In the genomic region with DNA sequence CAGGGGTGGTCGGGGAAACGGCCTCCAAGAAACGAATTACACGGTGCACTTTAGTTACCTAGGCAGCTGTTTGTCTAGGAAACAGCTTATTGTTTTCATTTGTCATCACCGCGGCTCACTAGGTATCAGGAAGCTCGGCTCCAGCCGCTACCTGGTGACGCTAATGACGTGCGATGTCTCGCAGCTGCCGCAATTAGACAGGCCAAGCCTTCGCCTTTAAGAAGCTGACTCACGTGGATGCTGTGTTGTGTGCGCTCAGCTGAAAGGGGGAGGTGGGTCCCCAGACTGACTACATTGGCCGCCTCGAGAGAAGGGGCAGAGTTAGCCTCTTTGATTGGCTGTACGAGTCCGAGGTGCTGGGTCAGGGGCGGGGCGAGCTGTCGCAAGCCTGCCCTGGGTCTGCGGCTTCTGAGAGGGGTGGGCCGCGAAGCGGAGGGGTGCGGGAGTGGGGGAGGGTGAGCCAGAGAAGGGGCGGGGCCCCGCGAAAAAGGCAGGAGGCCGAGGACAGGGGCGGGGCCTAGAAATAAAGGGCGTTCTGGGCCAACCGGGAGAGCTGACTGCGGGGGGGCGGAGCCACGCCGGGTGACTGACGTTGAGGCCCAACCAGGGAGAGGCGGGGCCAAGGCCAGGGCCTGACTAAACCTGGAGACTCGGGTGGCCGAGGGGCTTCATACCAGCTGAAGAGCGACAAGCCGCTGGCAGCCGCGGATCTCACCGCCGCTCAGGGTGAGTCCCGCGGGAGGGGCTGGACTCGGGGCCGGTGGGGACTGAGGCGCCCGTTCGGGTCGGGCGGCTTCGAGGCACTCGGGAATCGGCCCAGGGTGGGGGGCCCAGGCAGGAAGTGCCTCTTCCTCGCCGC, we compare ENCODE assay signal across 1 cellular context.
TF ChIP-seq lines count a peak whose summit lies in the region.

A gene (plus strand): TSS at position 671 of the 859 bp plus-strand sequence. CDS start 9,645 bp downstream, outside the sequence.

TF ChIP-seq in K562, 482 proteins besides CTCF, POLR2A, EP300 and RAD21 (continued from another document and continues in another):
- TF ChIP-seq, protein P1, sequence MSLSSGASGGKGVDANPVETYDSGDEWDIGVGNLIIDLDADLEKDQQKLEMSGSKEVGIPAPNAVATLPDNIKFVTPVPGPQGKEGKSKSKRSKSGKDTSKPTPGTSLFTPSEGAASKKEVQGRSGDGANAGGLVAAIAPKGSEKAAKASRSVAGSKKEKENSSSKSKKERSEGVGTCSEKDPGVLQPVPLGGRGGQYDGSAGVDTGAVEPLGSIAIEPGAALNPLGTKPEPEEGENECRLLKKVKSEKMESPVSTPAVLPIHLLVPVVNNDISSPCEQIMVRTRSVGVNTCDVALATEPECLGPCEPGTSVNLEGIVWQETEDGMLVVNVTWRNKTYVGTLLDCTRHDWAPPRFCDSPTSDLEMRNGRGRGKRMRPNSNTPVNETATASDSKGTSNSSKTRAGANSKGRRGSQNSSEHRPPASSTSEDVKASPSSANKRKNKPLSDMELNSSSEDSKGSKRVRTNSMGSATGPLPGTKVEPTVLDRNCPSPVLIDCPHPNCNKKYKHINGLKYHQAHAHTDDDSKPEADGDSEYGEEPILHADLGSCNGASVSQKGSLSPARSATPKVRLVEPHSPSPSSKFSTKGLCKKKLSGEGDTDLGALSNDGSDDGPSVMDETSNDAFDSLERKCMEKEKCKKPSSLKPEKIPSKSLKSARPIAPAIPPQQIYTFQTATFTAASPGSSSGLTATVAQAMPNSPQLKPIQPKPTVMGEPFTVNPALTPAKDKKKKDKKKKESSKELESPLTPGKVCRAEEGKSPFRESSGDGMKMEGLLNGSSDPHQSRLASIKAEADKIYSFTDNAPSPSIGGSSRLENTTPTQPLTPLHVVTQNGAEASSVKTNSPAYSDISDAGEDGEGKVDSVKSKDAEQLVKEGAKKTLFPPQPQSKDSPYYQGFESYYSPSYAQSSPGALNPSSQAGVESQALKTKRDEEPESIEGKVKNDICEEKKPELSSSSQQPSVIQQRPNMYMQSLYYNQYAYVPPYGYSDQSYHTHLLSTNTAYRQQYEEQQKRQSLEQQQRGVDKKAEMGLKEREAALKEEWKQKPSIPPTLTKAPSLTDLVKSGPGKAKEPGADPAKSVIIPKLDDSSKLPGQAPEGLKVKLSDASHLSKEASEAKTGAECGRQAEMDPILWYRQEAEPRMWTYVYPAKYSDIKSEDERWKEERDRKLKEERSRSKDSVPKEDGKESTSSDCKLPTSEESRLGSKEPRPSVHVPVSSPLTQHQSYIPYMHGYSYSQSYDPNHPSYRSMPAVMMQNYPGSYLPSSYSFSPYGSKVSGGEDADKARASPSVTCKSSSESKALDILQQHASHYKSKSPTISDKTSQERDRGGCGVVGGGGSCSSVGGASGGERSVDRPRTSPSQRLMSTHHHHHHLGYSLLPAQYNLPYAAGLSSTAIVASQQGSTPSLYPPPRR (CRISPR knock-in tag; IDR thresholded peaks at IDR 0.05; ENCODE audit: borderline replicate concordance), result no peak
- no peak for TF ChIP-seq ZNF12 (CRISPR knock-in tag; IDR thresholded peaks at IDR 0.05)
- TF ChIP-seq, protein P2, sequence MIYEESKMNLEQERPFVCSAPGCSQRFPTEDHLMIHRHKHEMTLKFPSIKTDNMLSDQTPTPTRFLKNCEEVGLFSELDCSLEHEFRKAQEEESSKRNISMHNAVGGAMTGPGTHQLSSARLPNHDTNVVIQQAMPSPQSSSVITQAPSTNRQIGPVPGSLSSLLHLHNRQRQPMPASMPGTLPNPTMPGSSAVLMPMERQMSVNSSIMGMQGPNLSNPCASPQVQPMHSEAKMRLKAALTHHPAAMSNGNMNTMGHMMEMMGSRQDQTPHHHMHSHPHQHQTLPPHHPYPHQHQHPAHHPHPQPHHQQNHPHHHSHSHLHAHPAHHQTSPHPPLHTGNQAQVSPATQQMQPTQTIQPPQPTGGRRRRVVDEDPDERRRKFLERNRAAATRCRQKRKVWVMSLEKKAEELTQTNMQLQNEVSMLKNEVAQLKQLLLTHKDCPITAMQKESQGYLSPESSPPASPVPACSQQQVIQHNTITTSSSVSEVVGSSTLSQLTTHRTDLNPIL (CRISPR knock-in tag; IDR thresholded peaks at IDR 0.05), result no peak
- TF ChIP-seq TSC22D4 (tag; IDR thresholded peaks at IDR 0.05), result no peak
- no peak for TF ChIP-seq CBX2 (IDR thresholded peaks at IDR 0.05; ENCODE audit: insufficient read depth, low read length, poor library complexity, severe bottlenecking)
- TF ChIP-seq ZSCAN29 (IDR thresholded peaks at IDR 0.05), result no peak
- TF ChIP-seq ZNF124 (CRISPR knock-in tag; IDR thresholded peaks at IDR 0.05), result no peak
- TF ChIP-seq, protein P3, sequence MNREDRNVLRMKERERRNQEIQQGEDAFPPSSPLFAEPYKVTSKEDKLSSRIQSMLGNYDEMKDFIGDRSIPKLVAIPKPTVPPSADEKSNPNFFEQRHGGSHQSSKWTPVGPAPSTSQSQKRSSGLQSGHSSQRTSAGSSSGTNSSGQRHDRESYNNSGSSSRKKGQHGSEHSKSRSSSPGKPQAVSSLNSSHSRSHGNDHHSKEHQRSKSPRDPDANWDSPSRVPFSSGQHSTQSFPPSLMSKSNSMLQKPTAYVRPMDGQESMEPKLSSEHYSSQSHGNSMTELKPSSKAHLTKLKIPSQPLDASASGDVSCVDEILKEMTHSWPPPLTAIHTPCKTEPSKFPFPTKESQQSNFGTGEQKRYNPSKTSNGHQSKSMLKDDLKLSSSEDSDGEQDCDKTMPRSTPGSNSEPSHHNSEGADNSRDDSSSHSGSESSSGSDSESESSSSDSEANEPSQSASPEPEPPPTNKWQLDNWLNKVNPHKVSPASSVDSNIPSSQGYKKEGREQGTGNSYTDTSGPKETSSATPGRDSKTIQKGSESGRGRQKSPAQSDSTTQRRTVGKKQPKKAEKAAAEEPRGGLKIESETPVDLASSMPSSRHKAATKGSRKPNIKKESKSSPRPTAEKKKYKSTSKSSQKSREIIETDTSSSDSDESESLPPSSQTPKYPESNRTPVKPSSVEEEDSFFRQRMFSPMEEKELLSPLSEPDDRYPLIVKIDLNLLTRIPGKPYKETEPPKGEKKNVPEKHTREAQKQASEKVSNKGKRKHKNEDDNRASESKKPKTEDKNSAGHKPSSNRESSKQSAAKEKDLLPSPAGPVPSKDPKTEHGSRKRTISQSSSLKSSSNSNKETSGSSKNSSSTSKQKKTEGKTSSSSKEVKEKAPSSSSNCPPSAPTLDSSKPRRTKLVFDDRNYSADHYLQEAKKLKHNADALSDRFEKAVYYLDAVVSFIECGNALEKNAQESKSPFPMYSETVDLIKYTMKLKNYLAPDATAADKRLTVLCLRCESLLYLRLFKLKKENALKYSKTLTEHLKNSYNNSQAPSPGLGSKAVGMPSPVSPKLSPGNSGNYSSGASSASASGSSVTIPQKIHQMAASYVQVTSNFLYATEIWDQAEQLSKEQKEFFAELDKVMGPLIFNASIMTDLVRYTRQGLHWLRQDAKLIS (CRISPR knock-in tag; IDR thresholded peaks at IDR 0.05), result no peak
- no peak for TF ChIP-seq ZNF830 (CRISPR knock-in tag; IDR thresholded peaks at IDR 0.05)
- TF ChIP-seq, protein P4, sequence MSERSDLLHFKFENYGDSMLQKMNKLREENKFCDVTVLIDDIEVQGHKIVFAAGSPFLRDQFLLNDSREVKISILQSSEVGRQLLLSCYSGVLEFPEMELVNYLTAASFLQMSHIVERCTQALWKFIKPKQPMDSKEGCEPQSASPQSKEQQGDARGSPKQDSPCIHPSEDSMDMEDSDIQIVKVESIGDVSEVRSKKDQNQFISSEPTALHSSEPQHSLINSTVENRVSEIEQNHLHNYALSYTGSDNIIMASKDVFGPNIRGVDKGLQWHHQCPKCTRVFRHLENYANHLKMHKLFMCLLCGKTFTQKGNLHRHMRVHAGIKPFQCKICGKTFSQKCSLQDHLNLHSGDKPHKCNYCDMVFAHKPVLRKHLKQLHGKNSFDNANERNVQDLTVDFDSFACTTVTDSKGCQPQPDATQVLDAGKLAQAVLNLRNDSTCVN (CRISPR knock-in tag; IDR thresholded peaks at IDR 0.05), result no peak
- no peak for TF ChIP-seq TARDBP (IDR thresholded peaks at IDR 0.05)
- no peak for TF ChIP-seq EWSR1 (IDR thresholded peaks at IDR 0.05; ENCODE audit: borderline replicate concordance, low read depth, partially characterized antibody)
- TF ChIP-seq ZNF695 (CRISPR knock-in tag; IDR thresholded peaks at IDR 0.05), result no peak
- peak; percentile 68 to 74 for TF ChIP-seq NRF1 (conservative IDR thresholded peaks at IDR 0.05 in 1 of 2, IDR thresholded peaks at IDR 0.05 in 1 of 2)
- no peak for TF ChIP-seq IRF2 (CRISPR knock-in tag; IDR thresholded peaks at IDR 0.05)
- no peak for TF ChIP-seq SRSF9 (IDR thresholded peaks at IDR 0.05; ENCODE audit: borderline replicate concordance, low read depth, low read length)
- TF ChIP-seq ZNF121 (CRISPR knock-in tag; conservative IDR thresholded peaks at IDR 0.05), result no peak
- TF ChIP-seq, protein P5, sequence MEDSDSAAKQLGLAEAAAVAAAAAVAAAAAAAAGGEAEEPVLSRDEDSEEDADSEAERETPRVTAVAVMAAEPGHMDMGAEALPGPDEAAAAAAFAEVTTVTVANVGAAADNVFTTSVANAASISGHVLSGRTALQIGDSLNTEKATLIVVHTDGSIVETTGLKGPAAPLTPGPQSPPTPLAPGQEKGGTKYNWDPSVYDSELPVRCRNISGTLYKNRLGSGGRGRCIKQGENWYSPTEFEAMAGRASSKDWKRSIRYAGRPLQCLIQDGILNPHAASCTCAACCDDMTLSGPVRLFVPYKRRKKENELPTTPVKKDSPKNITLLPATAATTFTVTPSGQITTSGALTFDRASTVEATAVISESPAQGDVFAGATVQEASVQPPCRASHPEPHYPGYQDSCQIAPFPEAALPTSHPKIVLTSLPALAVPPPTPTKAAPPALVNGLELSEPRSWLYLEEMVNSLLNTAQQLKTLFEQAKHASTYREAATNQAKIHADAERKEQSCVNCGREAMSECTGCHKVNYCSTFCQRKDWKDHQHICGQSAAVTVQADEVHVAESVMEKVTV (CRISPR knock-in tag; IDR thresholded peaks at IDR 0.05), result no peak
- TF ChIP-seq XRCC4 (IDR thresholded peaks at IDR 0.05; ENCODE audit: extremely low read depth, insufficient read depth, insufficient read length), result no peak
- TF ChIP-seq, protein P6, sequence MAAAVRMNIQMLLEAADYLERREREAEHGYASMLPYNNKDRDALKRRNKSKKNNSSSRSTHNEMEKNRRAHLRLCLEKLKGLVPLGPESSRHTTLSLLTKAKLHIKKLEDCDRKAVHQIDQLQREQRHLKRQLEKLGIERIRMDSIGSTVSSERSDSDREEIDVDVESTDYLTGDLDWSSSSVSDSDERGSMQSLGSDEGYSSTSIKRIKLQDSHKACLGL (CRISPR knock-in tag; IDR thresholded peaks at IDR 0.05; ENCODE audit: borderline replicate concordance, poor library complexity, severe bottlenecking), result peak; percentile 25
- no peak for TF ChIP-seq ZNF444 (CRISPR knock-in tag; IDR thresholded peaks at IDR 0.05)
- TF ChIP-seq, protein P7, sequence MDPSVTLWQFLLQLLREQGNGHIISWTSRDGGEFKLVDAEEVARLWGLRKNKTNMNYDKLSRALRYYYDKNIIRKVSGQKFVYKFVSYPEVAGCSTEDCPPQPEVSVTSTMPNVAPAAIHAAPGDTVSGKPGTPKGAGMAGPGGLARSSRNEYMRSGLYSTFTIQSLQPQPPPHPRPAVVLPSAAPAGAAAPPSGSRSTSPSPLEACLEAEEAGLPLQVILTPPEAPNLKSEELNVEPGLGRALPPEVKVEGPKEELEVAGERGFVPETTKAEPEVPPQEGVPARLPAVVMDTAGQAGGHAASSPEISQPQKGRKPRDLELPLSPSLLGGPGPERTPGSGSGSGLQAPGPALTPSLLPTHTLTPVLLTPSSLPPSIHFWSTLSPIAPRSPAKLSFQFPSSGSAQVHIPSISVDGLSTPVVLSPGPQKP (CRISPR knock-in tag; IDR thresholded peaks at IDR 0.05), result no peak
- TF ChIP-seq, protein P8, sequence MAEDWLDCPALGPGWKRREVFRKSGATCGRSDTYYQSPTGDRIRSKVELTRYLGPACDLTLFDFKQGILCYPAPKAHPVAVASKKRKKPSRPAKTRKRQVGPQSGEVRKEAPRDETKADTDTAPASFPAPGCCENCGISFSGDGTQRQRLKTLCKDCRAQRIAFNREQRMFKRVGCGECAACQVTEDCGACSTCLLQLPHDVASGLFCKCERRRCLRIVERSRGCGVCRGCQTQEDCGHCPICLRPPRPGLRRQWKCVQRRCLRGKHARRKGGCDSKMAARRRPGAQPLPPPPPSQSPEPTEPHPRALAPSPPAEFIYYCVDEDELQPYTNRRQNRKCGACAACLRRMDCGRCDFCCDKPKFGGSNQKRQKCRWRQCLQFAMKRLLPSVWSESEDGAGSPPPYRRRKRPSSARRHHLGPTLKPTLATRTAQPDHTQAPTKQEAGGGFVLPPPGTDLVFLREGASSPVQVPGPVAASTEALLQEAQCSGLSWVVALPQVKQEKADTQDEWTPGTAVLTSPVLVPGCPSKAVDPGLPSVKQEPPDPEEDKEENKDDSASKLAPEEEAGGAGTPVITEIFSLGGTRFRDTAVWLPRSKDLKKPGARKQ (CRISPR knock-in tag; IDR thresholded peaks at IDR 0.05), result no peak
- TF ChIP-seq GABPB2 (CRISPR knock-in tag; conservative IDR thresholded peaks at IDR 0.05), result no peak
- TF ChIP-seq ZNF644 (tag; IDR thresholded peaks at IDR 0.05; ENCODE audit: low read depth), result no peak
- no peak for TF ChIP-seq BRCA1 (IDR thresholded peaks at IDR 0.05)
- no peak for TF ChIP-seq BRCA1 (CRISPR knock-in tag; IDR thresholded peaks at IDR 0.05)
- TF ChIP-seq ZNF354B (CRISPR knock-in tag; IDR thresholded peaks at IDR 0.05), result no peak
- no peak for TF ChIP-seq ZNF583 (CRISPR knock-in tag; IDR thresholded peaks at IDR 0.05)
- TF ChIP-seq XRCC5 (IDR thresholded peaks at IDR 0.05; ENCODE audit: low read depth, low read length), result no peak
- no peak for TF ChIP-seq NR2C2 (CRISPR knock-in tag; IDR thresholded peaks at IDR 0.05)
- TF ChIP-seq NR2C2 (tag; IDR thresholded peaks at IDR 0.05), result peak; percentile 62; the same call in 1 of the 2 replicates
- no peak for TF ChIP-seq NFIC (IDR thresholded peaks at IDR 0.05)
- TF ChIP-seq, protein P9, sequence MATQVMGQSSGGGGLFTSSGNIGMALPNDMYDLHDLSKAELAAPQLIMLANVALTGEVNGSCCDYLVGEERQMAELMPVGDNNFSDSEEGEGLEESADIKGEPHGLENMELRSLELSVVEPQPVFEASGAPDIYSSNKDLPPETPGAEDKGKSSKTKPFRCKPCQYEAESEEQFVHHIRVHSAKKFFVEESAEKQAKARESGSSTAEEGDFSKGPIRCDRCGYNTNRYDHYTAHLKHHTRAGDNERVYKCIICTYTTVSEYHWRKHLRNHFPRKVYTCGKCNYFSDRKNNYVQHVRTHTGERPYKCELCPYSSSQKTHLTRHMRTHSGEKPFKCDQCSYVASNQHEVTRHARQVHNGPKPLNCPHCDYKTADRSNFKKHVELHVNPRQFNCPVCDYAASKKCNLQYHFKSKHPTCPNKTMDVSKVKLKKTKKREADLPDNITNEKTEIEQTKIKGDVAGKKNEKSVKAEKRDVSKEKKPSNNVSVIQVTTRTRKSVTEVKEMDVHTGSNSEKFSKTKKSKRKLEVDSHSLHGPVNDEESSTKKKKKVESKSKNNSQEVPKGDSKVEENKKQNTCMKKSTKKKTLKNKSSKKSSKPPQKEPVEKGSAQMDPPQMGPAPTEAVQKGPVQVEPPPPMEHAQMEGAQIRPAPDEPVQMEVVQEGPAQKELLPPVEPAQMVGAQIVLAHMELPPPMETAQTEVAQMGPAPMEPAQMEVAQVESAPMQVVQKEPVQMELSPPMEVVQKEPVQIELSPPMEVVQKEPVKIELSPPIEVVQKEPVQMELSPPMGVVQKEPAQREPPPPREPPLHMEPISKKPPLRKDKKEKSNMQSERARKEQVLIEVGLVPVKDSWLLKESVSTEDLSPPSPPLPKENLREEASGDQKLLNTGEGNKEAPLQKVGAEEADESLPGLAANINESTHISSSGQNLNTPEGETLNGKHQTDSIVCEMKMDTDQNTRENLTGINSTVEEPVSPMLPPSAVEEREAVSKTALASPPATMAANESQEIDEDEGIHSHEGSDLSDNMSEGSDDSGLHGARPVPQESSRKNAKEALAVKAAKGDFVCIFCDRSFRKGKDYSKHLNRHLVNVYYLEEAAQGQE (CRISPR knock-in tag; IDR thresholded peaks at IDR 0.05; ENCODE audit: low read depth), result peak; percentile 40; the same call in 1 of the 2 replicates
- TF ChIP-seq KDM1A (IDR thresholded peaks at IDR 0.05), result no peak
- no peak for TF ChIP-seq PRPF4 (IDR thresholded peaks at IDR 0.05; ENCODE audit: insufficient read depth, low read depth, low read length, poor library complexity, severe bottlenecking)
- TF ChIP-seq TRIM28 (IDR thresholded peaks at IDR 0.05), result no peak
- no peak for TF ChIP-seq ZBTB8A (IDR thresholded peaks at IDR 0.05; ENCODE audit: partially characterized antibody)
